In genomic region chr15:85312925-85313324, GRCh38 we compare ENCODE assay signal across 8 cellular contexts.
DNase-seq lines count a peak whose midpoint lies in the region; ATAC-seq, FAIRE-seq and TF ChIP-seq lines count a peak whose summit lies in the region.

No MANE protein-coding gene starts in this region.

- H3K4me3 ChIP-seq in mesodermal cell (ENCODE audit: extremely low read depth, insufficient read depth, low read length, poor library complexity, severe bottlenecking) (no peak overlapping the region), kidney (ENCODE audit: low read length in 2 of 2) (no peak overlapping the region), tibial nerve (no peak overlapping the region)
- no peak overlapping the region for H3K4me3 ChIP-seq in CD8-positive, alpha-beta memory T cell (ENCODE audit: low read length)

- H3K27ac ChIP-seq in mesodermal cell (ENCODE audit: low read depth, low read length, severe bottlenecking) (peak overlapping the region; percentile 71), kidney (ENCODE audit: low read depth in 2 of 2, low read length in 2 of 2) (no peak overlapping the region), tibial nerve (no peak overlapping the region)
- no peak overlapping the region for H3K27ac ChIP-seq in CD8-positive, alpha-beta memory T cell (ENCODE audit: low read depth, low read length)

- DNase-seq in RKO (ENCODE audit: low spot score) (no peak), kidney (no peak), tibial nerve (ENCODE audit: low spot score in 2 of 2) (no peak)
- no peak for DNase-seq in CD8-positive, alpha-beta memory T cell

- CTCF ChIA-PET in CD8-positive, alpha-beta memory T cell (lab: Charles Lee), result interaction anchor here (0.7 to 2.3 kb wide), 7 partner anchors 13 to 365 kb away, joined by 3 to 12 read pairs (median 5); no protein-coding TSS in a partner anchor

- peaks cover 0 to 1% of the 10 kb centered on the region in 2 donors for H3K27me3 Mint-ChIP-seq in CD8-positive, alpha-beta memory T cell

- H3K27ac Mint-ChIP-seq in CD8-positive, alpha-beta memory T cell, result peak overlapping the region in 2 of 8 donors; percentile 58 to 78

- TF ChIP-seq POLR2A in tibial nerve (IDR thresholded peaks at IDR 0.05), result no peak

- H3K9me3 ChIP-seq in mesodermal cell (ENCODE audit: control insufficient read depth, low read length), result peaks cover 7% of the 10 kb centered on the region
- no peaks in the 10 kb centered on the region for H3K9me3 ChIP-seq in CD8-positive, alpha-beta memory T cell (ENCODE audit: low read length)
- H3K9me3 ChIP-seq in kidney (ENCODE audit: control insufficient read depth in 1 of 2, low read length in 2 of 2), result no peaks in the 10 kb centered on the region
- H3K9me3 ChIP-seq in tibial nerve, result peaks cover 0 to 3% (median 0%) of the 10 kb centered on the region in 4 donors

- no peak overlapping the region for H3K9ac ChIP-seq in kidney (ENCODE audit: low read length in 2 of 2)

- no peaks in the 10 kb centered on the region for H3K27me3 ChIP-seq in CD8-positive, alpha-beta memory T cell (ENCODE audit: insufficient read depth, low read length, poor library complexity, severe bottlenecking)
- no peaks in the 10 kb centered on the region for H3K27me3 ChIP-seq in tibial nerve

- H3K4me1 Mint-ChIP-seq in CD8-positive, alpha-beta memory T cell, result peaks cover 32 to 60% (median 57%) of the 10 kb centered on the region in 3 donors

- H3K9me3 Mint-ChIP-seq in CD8-positive, alpha-beta memory T cell, result no peaks in the 10 kb centered on the region

- no peaks in the 10 kb centered on the region for H3K36me3 Mint-ChIP-seq in CD8-positive, alpha-beta memory T cell

- ATAC-seq in GM18498 (IDR thresholded peaks at IDR 0.05; ENCODE audit: unreplicated experiment) (peak; percentile 23), HG02571 (IDR thresholded peaks at IDR 0.05; ENCODE audit: unreplicated experiment) (peak; percentile 19), SK-N-SH treated with all-trans-retinoic acid at 6 μM for 48 hours (peak; percentile 49)

- no peak for FAIRE-seq in kidney (lab: Jason Lieb, UNC)

- TF ChIP-seq CTCF in kidney (IDR thresholded peaks at IDR 0.05; ENCODE audit: borderline replicate concordance, extremely low read depth, insufficient read depth), result no peak
- TF ChIP-seq CTCF in tibial nerve (IDR thresholded peaks at IDR 0.05), result peak in 1 of 5 experiments; percentile 9

- H3K4me3 Mint-ChIP-seq in CD8-positive, alpha-beta memory T cell, result peak overlapping the region in 2 of 7 donors; percentile 35 to 63

- WGBS in mesodermal cell (ENCODE audit: insufficient coverage in 2 of 2), 2 experiments, result 75% methylated on average over 2 of the region's 2 CpGs; no CpG with 5 or more reads in 1 of the 2 experiments
- WGBS in tibial nerve, 2 donors, result 72 to 76% methylated on average over 2 of the region's 2 CpGs

- POLR2A ChIA-PET in CD8-positive, alpha-beta memory T cell (lab: Charles Lee), result interaction anchor here (0.6 to 1.1 kb wide), 2 partner anchors 13 to 604 kb away, joined by 3 to 5 read pairs; no protein-coding TSS in a partner anchor

- no peaks in the 10 kb centered on the region for H3K36me3 ChIP-seq in mesodermal cell (ENCODE audit: control insufficient read depth, insufficient read depth, low read length)
- H3K36me3 ChIP-seq in CD8-positive, alpha-beta memory T cell (ENCODE audit: insufficient read depth, low read length), result no peaks in the 10 kb centered on the region
- H3K36me3 ChIP-seq in kidney (ENCODE audit: control insufficient read depth in 1 of 2, insufficient read depth in 2 of 2, low read length in 2 of 2), result no peaks in the 10 kb centered on the region
- no peaks in the 10 kb centered on the region for H3K36me3 ChIP-seq in tibial nerve

- intact Hi-C loops in kidney (cut with DNase I), result no loop called here

- no peak for TF ChIP-seq EP300 in tibial nerve (IDR thresholded peaks at IDR 0.05)

- H3K4me1 ChIP-seq in mesodermal cell (ENCODE audit: control insufficient read depth, insufficient read depth, low read length, poor library complexity, severe bottlenecking) (peaks cover 40% of the 10 kb centered on the region), kidney (ENCODE audit: control insufficient read depth in 1 of 2, insufficient read depth in 1 of 2, low read depth in 1 of 2, low read length in 2 of 2) (no peaks in the 10 kb centered on the region), tibial nerve (peaks cover 0 to 9% (median 2%) of the 10 kb centered on the region in 4 donors)
- H3K4me1 ChIP-seq in CD8-positive, alpha-beta memory T cell (ENCODE audit: insufficient read depth, low read length), result peaks cover 25% of the 10 kb centered on the region

TF ChIP-seq in SK-N-SH treated with all-trans-retinoic acid at 6 μM for 48 hours, 23 proteins besides CTCF, POLR2A, EP300 and RAD21:
- TF ChIP-seq CSDC2 (CRISPR knock-in tag; IDR thresholded peaks at IDR 0.05) (no peak), RARB (CRISPR knock-in tag; IDR thresholded peaks at IDR 0.05) (no peak), BACH2 (CRISPR knock-in tag; IDR thresholded peaks at IDR 0.05; ENCODE audit: borderline replicate concordance) (no peak), ZC3H10 (CRISPR knock-in tag; IDR thresholded peaks at IDR 0.05) (no peak), TCF4 (CRISPR knock-in tag; IDR thresholded peaks at IDR 0.05; ENCODE audit: borderline replicate concordance) (no peak), ISL1 (CRISPR knock-in tag; IDR thresholded peaks at IDR 0.05) (no peak), ZFP30 (CRISPR knock-in tag; IDR thresholded peaks at IDR 0.05) (no peak), PATZ1 (CRISPR knock-in tag; IDR thresholded peaks at IDR 0.05; ENCODE audit: borderline replicate concordance) (no peak), ARNTL (CRISPR knock-in tag; IDR thresholded peaks at IDR 0.05; ENCODE audit: borderline replicate concordance, low read depth) (no peak), CREB5 (CRISPR knock-in tag; IDR thresholded peaks at IDR 0.05; ENCODE audit: low read depth) (no peak), PPARA (CRISPR knock-in tag; IDR thresholded peaks at IDR 0.05; ENCODE audit: borderline replicate concordance) (no peak), ZFP3 (CRISPR knock-in tag; IDR thresholded peaks at IDR 0.05) (no peak)
